Comparison of ENCODE assay signal across 9 cellular contexts in the genomic region with DNA sequence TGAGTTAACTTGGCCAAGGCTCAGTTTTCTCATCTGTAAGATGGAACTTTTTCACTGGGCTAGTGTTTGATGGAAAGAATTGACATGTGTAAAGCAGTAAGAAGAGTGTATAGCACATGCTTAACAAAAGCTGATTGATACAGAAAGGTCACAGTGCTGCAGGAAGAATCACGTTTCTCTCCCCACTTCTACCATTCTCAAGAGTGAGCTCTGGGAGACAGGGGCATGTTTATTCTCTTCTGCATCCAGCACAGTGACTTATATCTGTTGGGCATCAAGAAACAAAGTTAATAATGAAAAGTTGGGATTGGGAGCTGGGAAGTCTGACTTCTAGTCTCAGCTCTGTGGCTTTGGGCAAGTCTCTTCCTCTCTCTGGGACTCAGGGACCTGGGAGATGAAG. TPM values are rescaled to one million over a fixed set of nuclear protein-coding genes. Genes with fewer than 3 reads are reported as not detected.
"Had no signal": no experiment of that assay in that cellular context is flagged by ENCODE, and none has a peak within 500 bp of the region (broad histone marks: within the 10 kb centered on the region; RNA-seq: fewer than 3 reads in every experiment).

No MANE protein-coding gene starts in this region.

- FAIRE-seq: G401.6, GM12878, GM12891, GM12892, GM18507, GM19239 had no signal

- ATAC-seq: GM12878 had no signal

- DNase-seq: GDM1, GF-D8 had no signal

- H3K4me3 ChIP-seq: GM12878 had no signal

RNA-seq across cellular contexts. Expression of gene IRX3, which starts 55.3 kb away (rescaled TPM):
- total RNA-seq: G401, GM12878 had no signal
